Comparison of ENCODE assay signal across 22 cellular contexts in the genomic region with DNA sequence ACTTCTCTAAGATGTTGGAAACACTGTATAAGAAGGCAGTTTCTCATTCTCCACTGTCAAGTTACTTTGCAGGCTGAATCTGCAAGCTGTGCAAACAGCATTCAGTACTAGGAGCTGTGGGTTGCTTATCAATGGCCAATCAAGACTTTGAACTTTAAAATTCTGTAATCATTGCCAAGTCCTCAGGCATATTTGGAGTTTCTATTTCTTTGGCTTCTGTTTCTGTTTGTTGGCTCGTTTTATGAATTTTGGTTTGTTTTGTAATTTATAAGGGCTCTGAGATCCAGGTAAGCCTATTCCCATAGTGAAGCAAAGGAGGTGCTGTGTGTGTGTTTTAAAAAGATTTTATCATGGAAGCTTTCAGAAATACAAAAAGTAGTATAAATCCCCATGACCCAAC. TPM values are rescaled to one million over a fixed set of nuclear protein-coding genes. Genes with fewer than 3 reads are reported as not detected.
A peak's percentile ranks its signal among the peaks of the same experiment; 100 is the strongest.
DNase-seq lines count a peak whose midpoint lies in the region; ATAC-seq and TF ChIP-seq lines count a peak whose summit lies in the region.
"Had no signal": no experiment of that assay in that cellular context is flagged by ENCODE, and none has a peak within 500 bp of the region (broad histone marks: within the 10 kb centered on the region; RNA-seq: fewer than 3 reads in every experiment).

No MANE protein-coding gene starts in this region.

- H3K4me1 ChIP-seq in heart right ventricle, result peaks cover 0 to 48% (median 34%) of the 10 kb centered on the region in 9 donors
- H3K4me1 ChIP-seq in liver (ENCODE audit: control insufficient read depth in 4 of 4, insufficient read depth in 4 of 4, low read length in 3 of 4), result peaks cover 0 to 39% (median 24%) of the 10 kb centered on the region in 4 donors
- H3K4me1 ChIP-seq: BLaER1 had no signal

- H3K9me3 Mint-ChIP-seq in activated T-helper 17 cell treated with anti-CD3 and anti-CD28 coated beads, Interleukin-2, amount 50 U/mL, for 72 hours, result peaks cover 9% of the 10 kb centered on the region

- no peak for DNase-seq in heart right ventricle
- no peak for DNase-seq in Right ventricle myocardium inferior (ENCODE audit: missing footprints)
- DNase-seq in activated CD4-positive, alpha-beta T cell treated with anti-CD3 and anti-CD28 coated beads, Interleukin-2, amount 50 U/mL, for 48 hours, result no peak
- DNase-seq in brain microvascular endothelial cell, result no peak
- no peak for DNase-seq in stimulated activated CD4-positive, alpha-beta T cell treated with anti-CD3 and anti-CD28 coated beads, Interleukin-12 subunit alpha, Interleukin-12 subunit beta, amount 100 ng/mL, for 4 hours
- DNase-seq: CD8-positive, alpha-beta memory T cell; DMS53; EL; Kasumi-1; MM.1S; NCI-H1092; NCI-H1436 treated with DMSO at 0.1 percent for 48 hours; NCI-H2029 treated with DMSO at 0.1 percent for 48 hours; NCI-H2171 treated with DMSO at 0.1 percent for 48 hours; NCI-H748 treated with DMSO at 0.1 percent for 48 hours; PC-3 had no signal

- WGBS in heart right ventricle, 2 donors, result 40 to 59% methylated on average over 1 of the region's 1 CpG
- 15% methylated on average over 1 of the region's 1 CpG for WGBS in liver

- ATAC-seq in heart right ventricle (no peak), Right ventricle myocardium inferior (no peak)
- peak; percentile 28 for ATAC-seq in activated T-helper 17 cell treated with anti-CD3 and anti-CD28 coated beads, Interleukin-2, amount 50 U/mL, for 72 hours (replicated peaks)
- ATAC-seq: GM12878, GM23338, HCT116, PC-3 had no signal

- TF ChIP-seq CTCF in heart right ventricle (IDR thresholded peaks at IDR 0.05) (no peak), liver (IDR thresholded peaks at IDR 0.05; ENCODE audit: low read depth, low read length, missing input control) (no peak), brain microvascular endothelial cell (IDR thresholded peaks at IDR 0.05; ENCODE audit: low read depth, low read length, missing control alignments) (no peak)

- H3K4me3 ChIP-seq in heart right ventricle (no peak overlapping the region), liver (ENCODE audit: low read depth in 1 of 3, low read length in 3 of 3) (no peak overlapping the region), brain microvascular endothelial cell (ENCODE audit: low read depth, low read length) (no peak overlapping the region)
- H3K4me3 ChIP-seq: BLaER1, GM12878, GM23338 had no signal

- H3K4me3 Mint-ChIP-seq in activated T-helper 17 cell treated with anti-CD3 and anti-CD28 coated beads, Interleukin-2, amount 50 U/mL, for 72 hours, result no peak overlapping the region
- H3K4me3 Mint-ChIP-seq: CD8-positive, alpha-beta memory T cell; GM23338 had no signal

- H3K36me3 Mint-ChIP-seq in activated T-helper 17 cell treated with anti-CD3 and anti-CD28 coated beads, Interleukin-2, amount 50 U/mL, for 72 hours (ENCODE audit: low read depth), result no peaks in the 10 kb centered on the region

- peaks cover 19% of the 10 kb centered on the region for H3K4me1 Mint-ChIP-seq in activated T-helper 17 cell treated with anti-CD3 and anti-CD28 coated beads, Interleukin-2, amount 50 U/mL, for 72 hours

- H3K36me3 ChIP-seq in heart right ventricle (no peaks in the 10 kb centered on the region), liver (ENCODE audit: control insufficient read depth in 4 of 4, insufficient read depth in 3 of 4, low read depth in 1 of 4, low read length in 3 of 4) (no peaks in the 10 kb centered on the region), brain microvascular endothelial cell (replicated peaks) (no peaks in the 10 kb centered on the region)
- H3K36me3 ChIP-seq: BLaER1 had no signal

- H3K9me3 ChIP-seq in heart right ventricle, result no peaks in the 10 kb centered on the region
- no peaks in the 10 kb centered on the region for H3K9me3 ChIP-seq in liver (ENCODE audit: control insufficient read depth in 4 of 4, low read length in 3 of 4)
- H3K9me3 ChIP-seq: BLaER1 had no signal

- no peaks in the 10 kb centered on the region for H3K27me3 ChIP-seq in heart right ventricle
- H3K27me3 ChIP-seq in liver (ENCODE audit: control insufficient read depth in 4 of 4, insufficient read depth in 4 of 4, low read length in 3 of 4), result no peaks in the 10 kb centered on the region
- no peaks in the 10 kb centered on the region for H3K27me3 ChIP-seq in brain microvascular endothelial cell (replicated peaks)
- H3K27me3 ChIP-seq: BLaER1 had no signal

- intact Hi-C loops in heart right ventricle (cut with DNase I) (loop anchor here in 1 of 10 donors (5.0 kb wide), 1 partner anchor 64 kb away; no protein-coding TSS in a partner anchor), Right ventricle myocardium inferior (cut with DNase I) (loop anchor here (2.0 to 5.0 kb wide), 2 partner anchors 28 to 59 kb away; no protein-coding TSS in a partner anchor)

- H3K9ac ChIP-seq in liver (ENCODE audit: low read depth in 1 of 2, low read length in 2 of 2), result peak overlapping the region in 1 of 2 donors; percentile 19
- H3K9ac ChIP-seq: BLaER1 had no signal

- peak in 1 of 2 donors; percentile 48 for TF ChIP-seq RAD21 in liver (IDR thresholded peaks at IDR 0.05)

- H3K27me3 Mint-ChIP-seq in activated T-helper 17 cell treated with anti-CD3 and anti-CD28 coated beads, Interleukin-2, amount 50 U/mL, for 72 hours, result no peaks in the 10 kb centered on the region

- peak overlapping the region in 7 of 10 donors; percentile 16 to 65 (median 53) for H3K27ac ChIP-seq in heart right ventricle
- H3K27ac ChIP-seq in liver (ENCODE audit: low read depth in 1 of 2, low read length in 2 of 2), result peak overlapping the region; percentile 15 to 55
- no peak overlapping the region for H3K27ac ChIP-seq in brain microvascular endothelial cell
- H3K27ac ChIP-seq: BLaER1 had no signal

- H3K27ac Mint-ChIP-seq in activated T-helper 17 cell treated with anti-CD3 and anti-CD28 coated beads, Interleukin-2, amount 50 U/mL, for 72 hours, result peak overlapping the region; percentile 30
- H3K27ac Mint-ChIP-seq: GM23338 had no signal

- in situ Hi-C loops in brain microvascular endothelial cell (cut with HindIII; ENCODE audit: low pct_ligation_motif_present, low sequenced_read_pairs), result no loop called here

TF ChIP-seq in liver, 16 proteins besides CTCF, POLR2A, EP300 and RAD21:
- TF ChIP-seq FOXA2 (IDR thresholded peaks at IDR 0.05) (peak; percentile 44), JUND (IDR thresholded peaks at IDR 0.05) (peak; percentile 51 to 71), HNF4G (IDR thresholded peaks at IDR 0.05) (peak; percentile 80), ZBTB33 (IDR thresholded peaks at IDR 0.05) (peak; percentile 37), SP1 (IDR thresholded peaks at IDR 0.05) (peak; percentile 74), YY1 (IDR thresholded peaks at IDR 0.05) (peak; percentile 56), HNF4A (conservative IDR thresholded peaks at IDR 0.05) (peak; percentile 89 to 91), RXRA (IDR thresholded peaks at IDR 0.05) (peak; percentile 62 to 71), EGR1 (IDR thresholded peaks at IDR 0.05; ENCODE audit: low read depth in 2 of 2) (no peak)
- TF ChIP-seq, protein P1, sequence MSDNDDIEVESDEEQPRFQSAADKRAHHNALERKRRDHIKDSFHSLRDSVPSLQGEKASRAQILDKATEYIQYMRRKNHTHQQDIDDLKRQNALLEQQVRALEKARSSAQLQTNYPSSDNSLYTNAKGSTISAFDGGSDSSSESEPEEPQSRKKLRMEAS (IDR thresholded peaks at IDR 0.05), result no peak

RNA-seq across cellular contexts. Expression of gene TLNRD1, which starts 32.1 kb away (rescaled TPM):
- total RNA-seq in heart right ventricle, result 10 to 100 TPM in 2 of 10 donors, 1 to 10 TPM in 8; 4.3 to 19.4 (median 6.3) TPM
- 1 to 10 TPM; 5.1 to 8.5 TPM for polyA plus RNA-seq in heart right ventricle
- total RNA-seq in Right ventricle myocardium inferior, result 7.1 TPM
- total RNA-seq in activated T-helper 17 cell treated with anti-CD3 and anti-CD28 coated beads, Interleukin-2, amount 50 U/mL, for 72 hours, result 10 to 100 TPM; 19.1 to 39.3 TPM
- total RNA-seq in liver, result 1 to 10 TPM; 3.5 to 5.8 TPM
- 1 to 10 TPM; 1.1 to 3.0 TPM for polyA plus RNA-seq in liver

RNA-seq across cellular contexts. Expression of gene MESD, which starts 43.2 kb away (rescaled TPM):
- 10 to 100 TPM; 11.1 to 17.6 (median 15.2) TPM for total RNA-seq in heart right ventricle
- polyA plus RNA-seq in heart right ventricle, result 10 to 100 TPM; 13.4 TPM
- 14.0 TPM for total RNA-seq in Right ventricle myocardium inferior
- 10 to 100 TPM; 22.0 to 28.4 TPM for total RNA-seq in activated T-helper 17 cell treated with anti-CD3 and anti-CD28 coated beads, Interleukin-2, amount 50 U/mL, for 72 hours
- total RNA-seq in liver, result 10 to 100 TPM; 15.3 to 16.4 TPM
- 10 to 100 TPM; 17.7 to 24.0 TPM for polyA plus RNA-seq in liver
